ENCODE assay signal across 8 cellular contexts in genomic region chr10:58291538-58292174, GRCh38. TPM values are rescaled to one million over a fixed set of nuclear protein-coding genes. Genes with fewer than 3 reads are reported as not detected.
DNase-seq lines count a peak whose midpoint lies in the region; ATAC-seq, FAIRE-seq and TF ChIP-seq lines count a peak whose summit lies in the region.

No MANE protein-coding gene starts in this region.

- TF ChIP-seq POLR2A in NB4 (IDR thresholded peaks at IDR 0.05; ENCODE audit: extremely low read depth, insufficient read length) (no peak), esophagus muscularis mucosa (IDR thresholded peaks at IDR 0.05; ENCODE audit: low read depth) (no peak), GM12892 (IDR thresholded peaks at IDR 0.05; ENCODE audit: low read depth, low read length) (no peak)

- DNase-seq in BE2C (peak; percentile 49), GM13977 (ENCODE audit: low spot score) (peak; percentile 28), NB4 (ENCODE audit: low read depth) (peak; percentile 70), esophagus muscularis mucosa (ENCODE audit: extremely low spot score) (no peak), natural killer cell (no peak), GM12892 (ENCODE audit: insufficient read length) (no peak)

- H3K27ac ChIP-seq in esophagus muscularis mucosa (replicated peaks in 1 of 4) = no peak overlapping the region

- no peak overlapping the region for H3K27ac Mint-ChIP-seq in natural killer cell

- H3K4me3 Mint-ChIP-seq in natural killer cell = no peak overlapping the region

- no peak for FAIRE-seq in GM12892 (lab: Jason Lieb, UNC)

- H3K4me1 ChIP-seq in BE2C = no peaks in the 10 kb centered on the region; the same call in 1 of the 2 replicates
- no peaks in the 10 kb centered on the region for H3K4me1 ChIP-seq in esophagus muscularis mucosa

- peaks cover 0 to 5% of the 10 kb centered on the region in 2 donors for H3K4me1 Mint-ChIP-seq in natural killer cell

- intact Hi-C loops in esophagus muscularis mucosa (cut with DNase I) = loop anchor here (2.0 kb wide), 1 partner anchor 115 kb away; no protein-coding TSS in a partner anchor
- intact Hi-C loops in natural killer cell (cut with micrococcal nuclease) = loop anchor here (1.0 to 10.0 kb wide), 2 partner anchors 114 to 947 kb away; no protein-coding TSS in a partner anchor

- no peaks in the 10 kb centered on the region for H3K36me3 Mint-ChIP-seq in natural killer cell

- H3K4me3 ChIP-seq in BE2C (ENCODE audit: low read depth, low read length) (no peak overlapping the region), NB4 (ENCODE audit: low read depth, low read length) (no peak overlapping the region), WI38 (ENCODE audit: low read depth, low read length) (no peak overlapping the region), esophagus muscularis mucosa (no peak overlapping the region)

- ATAC-seq in HG02678 (IDR thresholded peaks at IDR 0.05; ENCODE audit: unreplicated experiment) (peak; percentile 84), natural killer cell (peak; percentile 64 to 78 (median 70))

- H3K9me3 ChIP-seq in BE2C = no peaks in the 10 kb centered on the region
- H3K9me3 ChIP-seq in esophagus muscularis mucosa = no peaks in the 10 kb centered on the region

- H3K27me3 ChIP-seq in BE2C (no peaks in the 10 kb centered on the region), esophagus muscularis mucosa (no peaks in the 10 kb centered on the region)

- in situ Hi-C loops in GM13977 (cut with MboI; ENCODE audit: low pct_unique_long_range_greater_than_20kb, low sequenced_read_pairs, unreplicated experiment) = no loop called here

- TF ChIP-seq EP300 in esophagus muscularis mucosa (IDR thresholded peaks at IDR 0.05) = no peak

- 64% methylated on average over 5 of the region's 5 CpGs for WGBS in esophagus muscularis mucosa

- H3K27me3 Mint-ChIP-seq in natural killer cell (ENCODE audit: low read depth in 2 of 2) = no peaks in the 10 kb centered on the region

- H3K36me3 ChIP-seq in BE2C (peaks cover 10% of the 10 kb centered on the region), esophagus muscularis mucosa (peaks cover 0 to 5% (median 0%) of the 10 kb centered on the region in 4 donors)

- H3K9me3 Mint-ChIP-seq in natural killer cell = no peaks in the 10 kb centered on the region

- TF ChIP-seq CTCF in BE2C (IDR thresholded peaks at IDR 0.05; ENCODE audit: low read depth, low read length) = peak; percentile 81
- TF ChIP-seq CTCF in GM13977 (IDR thresholded peaks at IDR 0.05; ENCODE audit: extremely low read depth, insufficient read depth, missing control alignments) = peak; percentile 67
- peak; percentile 59 for TF ChIP-seq CTCF in NB4 (IDR thresholded peaks at IDR 0.05; ENCODE audit: low read depth, low read length)
- peak; percentile 52; the same call in 1 of the 2 replicates for TF ChIP-seq CTCF in WI38 (IDR thresholded peaks at IDR 0.05; ENCODE audit: low read depth, low read length)
- TF ChIP-seq CTCF in esophagus muscularis mucosa (IDR thresholded peaks at IDR 0.05) = peak; percentile 69 to 74 (median 71)
- TF ChIP-seq CTCF in natural killer cell (IDR thresholded peaks at IDR 0.05) = peak; percentile 76

RNA-seq across cellular contexts. Expression of gene CISD1, which starts 22.7 kb away (rescaled TPM):
- polyA plus RNA-seq in BE2C (2012; ENCODE audit: insufficient read depth, insufficient read length, low read depth) = 80.3 TPM
- total RNA-seq in esophagus muscularis mucosa (10 to 100 TPM; 30.8 to 46.3 (median 33.0) TPM), natural killer cell (10 to 100 TPM in 1 of 3 donors, 1 to 10 TPM in 2; 4.2 to 10.4 (median 5.3) TPM)
- 47.6 TPM for polyA plus RNA-seq in GM12892 (2012; ENCODE audit: missing spikeins)

RNA-seq across cellular contexts. Expression of gene IPMK, which starts 24.0 kb away (rescaled TPM):
- 3.4 TPM for polyA plus RNA-seq in BE2C (2012; ENCODE audit: insufficient read depth, insufficient read length, low read depth)
- 1 to 10 TPM; 3.4 to 5.5 (median 4.3) TPM for total RNA-seq in esophagus muscularis mucosa
- 1 to 10 TPM; 4.4 to 5.7 (median 4.6) TPM for total RNA-seq in natural killer cell
- 5.6 TPM for polyA plus RNA-seq in GM12892 (2012; ENCODE audit: missing spikeins)

RNA-seq across cellular contexts. Expression of gene UBE2D1, which starts 43.1 kb away (rescaled TPM):
- polyA plus RNA-seq in BE2C (2012; ENCODE audit: insufficient read depth, insufficient read length, low read depth) = 10.4 TPM
- total RNA-seq in esophagus muscularis mucosa = 10 to 100 TPM; 11.5 to 17.4 (median 15.3) TPM
- total RNA-seq in natural killer cell = 10 to 100 TPM; 14.0 to 14.5 (median 14.4) TPM
- 13.1 TPM for polyA plus RNA-seq in GM12892 (2012; ENCODE audit: missing spikeins)

Comparison
In these comparisons a context has a peak if more than half of its experiments do, and no peak if none do; other contexts are left out.
1. DNase-seq: peak in BE2C (single experiment), GM13977 (single experiment) and NB4 (single experiment); none in esophagus muscularis mucosa (single experiment), natural killer cell (single experiment) and GM12892 (single experiment).
2. Peak in every context shown above with its lines, with median percentiles within 50 percentile points of each other: CTCF ChIP-seq.